Comparison of ENCODE assay signal across 20 cellular contexts in genomic region chr13:59865398-59865797, GRCh38.
DNase-seq lines count a peak whose midpoint lies in the region; ATAC-seq and TF ChIP-seq lines count a peak whose summit lies in the region.
"Had no signal": no experiment of that assay in that cellular context is flagged by ENCODE, and none has a peak within 500 bp of the region (broad histone marks: within the 10 kb centered on the region; RNA-seq: fewer than 3 reads in every experiment).

No MANE protein-coding gene starts in this region.

- no CpG with 5 or more reads among the region's 3 CpGs for WGBS in IMR-90 (ENCODE audit: extremely low coverage in 2 of 2, insufficient read length in 1 of 2), 2 experiments

- H3K27me3 ChIP-seq in IMR-90 (ENCODE audit: control insufficient read depth, insufficient read depth, low read length), result no peaks in the 10 kb centered on the region

- no peak overlapping the region for H2AFZ ChIP-seq in IMR-90 (replicated peaks; ENCODE audit: low read length, poor library complexity)
- H2AFZ ChIP-seq: GM23248 had no signal

- peaks cover 11% of the 10 kb centered on the region for H3K36me3 Mint-ChIP-seq in activated CD4-positive, alpha-beta memory T cell treated with anti-CD3 and anti-CD28 coated beads, Interleukin-2, amount 10 ng/mL, durations not matched to agents 7 days and 5 days (ENCODE audit: low read depth)
- H3K36me3 Mint-ChIP-seq: CD8-positive, alpha-beta memory T cell had no signal

- H3K4me1 Mint-ChIP-seq in activated CD4-positive, alpha-beta memory T cell treated with anti-CD3 and anti-CD28 coated beads, Interleukin-2, amount 10 ng/mL, durations not matched to agents 7 days and 5 days, result no peaks in the 10 kb centered on the region
- H3K4me1 Mint-ChIP-seq: CD8-positive, alpha-beta memory T cell had no signal

- DNase-seq in EH (ENCODE audit: low read depth) (peak; percentile 26), IMR-90 (peak; percentile 5), amniotic epithelial cell (ENCODE audit: low read depth) (peak; percentile 12), lung microvascular endothelial cell (ENCODE audit: low read depth in 2 of 2) (peak; percentile 14 to 53)
- DNase-seq in activated naive CD4-positive, alpha-beta T cell treated with anti-CD3 and anti-CD28 coated beads, Interleukin-2, amount 50 U/mL, for 16 hours, result no peak
- DNase-seq in activated CD4-positive, alpha-beta memory T cell treated with anti-CD3 and anti-CD28 coated beads, Interleukin-2, amount 10 ng/mL, durations not matched to agents 7 days and 5 days, result no peak
- DNase-seq: C1 segment of cervical spinal cord; CD8-positive, alpha-beta memory T cell; GM23248; NCI-H1930; NCI-H226; NCI-H526 treated with DMSO at 0.1 percent for 48 hours; NK-92 treated with Interleukin-12 subunit alpha and Interleukin-12 subunit beta, amount 100 ng/mL, for 24 hours; OCI-M1; SIG-M5 had no signal

- dilution Hi-C loops in IMR-90 (cut with HindIII; ENCODE audit: low sequenced_read_pairs, unreplicated experiment), result no loop called here

- no peak overlapping the region for H3K9ac ChIP-seq in IMR-90 (ENCODE audit: low read depth, low read length)
- H3K9ac ChIP-seq: GM23248, KMS-11 had no signal

- no peaks in the 10 kb centered on the region; the same call in 1 of the 2 replicates for H3K9me1 ChIP-seq in IMR-90 (ENCODE audit: insufficient read depth, low read length)

- no peak overlapping the region for H4K8ac ChIP-seq in IMR-90 (ENCODE audit: low read depth in 2 of 2, low read length in 2 of 2)

- in situ Hi-C loops in IMR-90 (cut with MboI; ENCODE audit: low sequenced_read_pairs), result no loop called here

- no peaks in the 10 kb centered on the region for H3K4me1 ChIP-seq in IMR-90 (ENCODE audit: control insufficient read depth, insufficient read depth, low read length)

- H2BK15ac ChIP-seq in IMR-90 (ENCODE audit: low read depth, low read length), result no peak overlapping the region

- peak; percentile 46 for ATAC-seq in IMR-90 (ENCODE audit: low read depth)
- ATAC-seq in HG03139 (IDR thresholded peaks at IDR 0.05; ENCODE audit: unreplicated experiment), result no peak
- no peak for ATAC-seq in GM19463 (IDR thresholded peaks at IDR 0.05; ENCODE audit: unreplicated experiment)
- ATAC-seq: HCT116 had no signal

- H3K27me3 Mint-ChIP-seq in activated CD4-positive, alpha-beta memory T cell treated with anti-CD3 and anti-CD28 coated beads, Interleukin-2, amount 10 ng/mL, durations not matched to agents 7 days and 5 days, result no peaks in the 10 kb centered on the region
- H3K27me3 Mint-ChIP-seq: CD8-positive, alpha-beta memory T cell had no signal

- TF ChIP-seq RAD21 in IMR-90 (IDR thresholded peaks at IDR 0.05; ENCODE audit: low read length), result no peak

- no peak overlapping the region for H3K23ac ChIP-seq in IMR-90 (ENCODE audit: low read depth, low read length)

- CTCF ChIA-PET in IMR-90 (lab: Yijun Ruan, JAX), result no interaction called here
- CTCF ChIA-PET in activated CD4-positive, alpha-beta memory T cell treated with anti-CD3 and anti-CD28 coated beads, Interleukin-2, amount 10 ng/mL, durations not matched to agents 7 days and 5 days (lab: Charles Lee), result no interaction called here

- H3K27ac Mint-ChIP-seq in activated CD4-positive, alpha-beta memory T cell treated with anti-CD3 and anti-CD28 coated beads, Interleukin-2, amount 10 ng/mL, durations not matched to agents 7 days and 5 days, result no peak overlapping the region
- H3K27ac Mint-ChIP-seq: CD8-positive, alpha-beta memory T cell; T-helper 1 cell treated with Interleukin-12 subunit alpha and Interleukin-12 subunit beta and Interleukin-4 antibody, amounts not matched to agents 30 μg/mL and 1 μg/mL, for 36 hours had no signal

- BruUV-seq in IMR-90 (replicated peaks; lab: Mats Ljungman, UMichigan), result no TSS peak

- no peak overlapping the region for H3K4me3 ChIP-seq in IMR-90 (ENCODE audit: insufficient read depth, low read depth, low read length)
- H3K4me3 ChIP-seq: GM23248 had no signal

- H4K91ac ChIP-seq in IMR-90 (ENCODE audit: insufficient read depth, low read depth, low read length), result no peak overlapping the region

- H3K18ac ChIP-seq in IMR-90 (ENCODE audit: low read depth, low read length), result no peak overlapping the region

- H2BK20ac ChIP-seq in IMR-90 (ENCODE audit: low read depth, low read length), result no peak overlapping the region

- H4K20me1 ChIP-seq in IMR-90 (ENCODE audit: insufficient read depth, low read length), result no peaks in the 10 kb centered on the region

- H3K9me3 ChIP-seq in IMR-90 (ENCODE audit: control insufficient read depth, insufficient read depth, low read length), result no peaks in the 10 kb centered on the region

- H4K5ac ChIP-seq in IMR-90 (ENCODE audit: low read depth, low read length), result no peak overlapping the region

- H3K4me3 Mint-ChIP-seq in activated CD4-positive, alpha-beta memory T cell treated with anti-CD3 and anti-CD28 coated beads, Interleukin-2, amount 10 ng/mL, durations not matched to agents 7 days and 5 days, result no peak overlapping the region
- H3K4me3 Mint-ChIP-seq: CD8-positive, alpha-beta memory T cell; T-helper 1 cell treated with Interleukin-12 subunit alpha and Interleukin-12 subunit beta and Interleukin-4 antibody, amounts not matched to agents 30 μg/mL and 1 μg/mL, for 36 hours had no signal

- H3K4me2 ChIP-seq in IMR-90 (ENCODE audit: low read depth, low read length), result no peak overlapping the region
- H3K4me2 ChIP-seq: KMS-11 had no signal

- TF ChIP-seq CTCF in IMR-90 (conservative IDR thresholded peaks at IDR 0.05; ENCODE audit: low read depth, low read length), result no peak

- H3K56ac ChIP-seq in IMR-90 (ENCODE audit: extremely low read depth, insufficient read depth, low read length), result no peak overlapping the region

- H3K79me1 ChIP-seq in IMR-90 (ENCODE audit: low read depth in 1 of 2, low read length in 2 of 2), result no peaks in the 10 kb centered on the region

- H3K4ac ChIP-seq in IMR-90 (ENCODE audit: low read depth, low read length), result no peak overlapping the region

- no peak overlapping the region for H3K14ac ChIP-seq in IMR-90 (replicated peaks; ENCODE audit: low read depth, low read length)

- 0 out of 2 replicates have a peak, but pooled peaks cover 1% of the 10 kb centered on the region for H3K36me3 ChIP-seq in IMR-90 (ENCODE audit: control insufficient read depth, insufficient read depth, low read length)

- POLR2A ChIA-PET in IMR-90 (lab: Charles Lee; ENCODE audit: unreplicated experiment), result no interaction called here
- POLR2A ChIA-PET in activated CD4-positive, alpha-beta memory T cell treated with anti-CD3 and anti-CD28 coated beads, Interleukin-2, amount 10 ng/mL, durations not matched to agents 7 days and 5 days (lab: Charles Lee), result no interaction called here

- H2BK5ac ChIP-seq in IMR-90 (ENCODE audit: low read depth, low read length, poor library complexity, severe bottlenecking), result no peak overlapping the region

- H2AK5ac ChIP-seq in IMR-90 (ENCODE audit: low read depth, low read length), result no peak overlapping the region

- H3K9me3 Mint-ChIP-seq in activated CD4-positive, alpha-beta memory T cell treated with anti-CD3 and anti-CD28 coated beads, Interleukin-2, amount 10 ng/mL, durations not matched to agents 7 days and 5 days, result no peaks in the 10 kb centered on the region
- H3K9me3 Mint-ChIP-seq: CD8-positive, alpha-beta memory T cell; T-helper 1 cell treated with Interleukin-12 subunit alpha and Interleukin-12 subunit beta and Interleukin-4 antibody, amounts not matched to agents 30 μg/mL and 1 μg/mL, for 36 hours had no signal

- intact Hi-C loops in IMR-90 (cut with micrococcal nuclease), result no loop called here

- no peak overlapping the region for H3K27ac ChIP-seq in IMR-90 (ENCODE audit: insufficient read depth, low read length)
- H3K27ac ChIP-seq: GM23248, KMS-11 had no signal

- H2AK9ac ChIP-seq in IMR-90 (replicated peaks; ENCODE audit: low read depth, low read length, poor library complexity), result no peak overlapping the region

- H2BK120ac ChIP-seq in IMR-90 (ENCODE audit: low read depth, low read length), result no peak overlapping the region

- no peak for TF ChIP-seq POLR2A in IMR-90 (IDR thresholded peaks at IDR 0.05; ENCODE audit: low read depth, low read length)

TF ChIP-seq in IMR-90, 13 proteins besides CTCF, POLR2A, EP300 and RAD21:
- TF ChIP-seq BHLHE40 (IDR thresholded peaks at IDR 0.05; ENCODE audit: low read depth, low read length), result no peak
- TF ChIP-seq SMC3 (IDR thresholded peaks at IDR 0.05; ENCODE audit: low read depth, low read length), result no peak
- TF ChIP-seq MAZ (IDR thresholded peaks at IDR 0.05; ENCODE audit: borderline replicate concordance, low read depth, low read length), result no peak
- no peak for TF ChIP-seq NFE2L2 (IDR thresholded peaks at IDR 0.05; ENCODE audit: low read depth, low read length)
- TF ChIP-seq RFX5 (IDR thresholded peaks at IDR 0.05; ENCODE audit: low read depth, low read length), result no peak
- TF ChIP-seq CEBPB (IDR thresholded peaks at IDR 0.05; ENCODE audit: low read depth, low read length), result no peak
- no peak for TF ChIP-seq RCOR1 (IDR thresholded peaks at IDR 0.05; ENCODE audit: insufficient replicate concordance, low read length)
- TF ChIP-seq USF2 (IDR thresholded peaks at IDR 0.05; ENCODE audit: low read depth, low read length), result no peak
- no peak for TF ChIP-seq CHD1 (IDR thresholded peaks at IDR 0.05; ENCODE audit: low read depth, low read length)
- TF ChIP-seq MAFK (IDR thresholded peaks at IDR 0.05; ENCODE audit: low read depth, low read length), result no peak
- no peak for TF ChIP-seq ELK1 (IDR thresholded peaks at IDR 0.05; ENCODE audit: borderline replicate concordance, low read depth, low read length)
- TF ChIP-seq MXI1 (IDR thresholded peaks at IDR 0.05; ENCODE audit: borderline replicate concordance, low read depth, low read length), result no peak
- TF ChIP-seq FOS (IDR thresholded peaks at IDR 0.05; ENCODE audit: low read depth, low read length), result no peak

Comparison
In these comparisons a context has a peak if more than half of its experiments do, and no peak if none do; other contexts are left out.
1. DNase-seq: peak in EH (single experiment), IMR-90 (single experiment), amniotic epithelial cell (single experiment) and lung microvascular endothelial cell (2 of 2); none in activated naive CD4-positive, alpha-beta T cell treated with anti-CD3 and anti-CD28 coated beads, Interleukin-2, amount 50 U/mL, for 16 hours (single experiment) and activated CD4-positive, alpha-beta memory T cell treated with anti-CD3 and anti-CD28 coated beads, Interleukin-2, amount 10 ng/mL, durations not matched to agents 7 days and 5 days (single experiment).